ENCODE assay signal across 18 cellular contexts in the genomic region with DNA sequence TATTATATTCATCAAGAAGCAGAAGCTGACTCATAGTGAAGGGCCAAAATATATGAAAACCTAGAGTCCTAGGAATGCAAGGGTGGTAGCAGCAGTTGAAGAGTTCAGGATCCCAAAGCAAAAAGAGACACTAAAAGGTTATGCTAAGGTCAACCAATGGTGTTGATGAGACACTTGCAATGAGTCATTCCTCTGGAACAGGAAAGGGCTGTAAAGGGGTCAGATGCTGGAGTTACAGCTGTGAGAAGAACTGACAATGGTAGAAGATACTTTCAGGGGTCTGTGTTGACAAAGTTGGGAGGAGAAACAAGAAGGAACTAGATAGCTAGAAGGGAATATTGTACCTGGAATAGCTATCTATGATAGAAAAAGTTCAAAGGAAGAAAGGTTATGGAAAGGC. TPM values are rescaled to one million over a fixed set of nuclear protein-coding genes. Genes with fewer than 3 reads are reported as not detected.
DNase-seq lines count a peak whose midpoint lies in the region; ATAC-seq and TF ChIP-seq lines count a peak whose summit lies in the region.
"Had no signal": no experiment of that assay in that cellular context is flagged by ENCODE, and none has a peak within 500 bp of the region (broad histone marks: within the 10 kb centered on the region; RNA-seq: fewer than 3 reads in every experiment).

No MANE protein-coding gene starts in this region.

- 0 out of 2 replicates have a peak, but pooled peaks cover 2% of the 10 kb centered on the region for H3K4me1 ChIP-seq in IMR-90 (ENCODE audit: control insufficient read depth, insufficient read depth, low read length)
- H3K4me1 ChIP-seq: psoas muscle had no signal

- no peaks in the 10 kb centered on the region for H3K9me3 ChIP-seq in IMR-90 (ENCODE audit: control insufficient read depth, insufficient read depth, low read length)
- H3K9me3 ChIP-seq: BLaER1 treated with 17β-estradiol and CSF1 and Interleukin-3, amounts not matched to agents 10 nM and 100 nM; psoas muscle had no signal

- H2AFZ ChIP-seq in IMR-90 (replicated peaks; ENCODE audit: low read length, poor library complexity), result no peak overlapping the region

- no peaks in the 10 kb centered on the region for H3K79me1 ChIP-seq in IMR-90 (ENCODE audit: low read depth in 1 of 2, low read length in 2 of 2)

- CTCF ChIA-PET in IMR-90 (lab: Yijun Ruan, JAX), result no interaction called here

- H2AK5ac ChIP-seq in IMR-90 (ENCODE audit: low read depth, low read length), result no peak overlapping the region

- TF ChIP-seq RAD21 in IMR-90 (IDR thresholded peaks at IDR 0.05; ENCODE audit: low read length), result no peak

- peak; percentile 41 for DNase-seq in Caki2 (ENCODE audit: low read depth)
- peak; percentile 23 for DNase-seq in IMR-90
- DNase-seq in brain microvascular endothelial cell, result peak; percentile 56
- peak; percentile 14 to 56 for DNase-seq in lung microvascular endothelial cell (ENCODE audit: low read depth in 2 of 2)
- no peak for DNase-seq in NCI-H524 (lab: John Stamatoyannopoulos, UW)
- no peak for DNase-seq in NCI-H2196 (lab: John Stamatoyannopoulos, UW; ENCODE audit: unreplicated experiment)
- no peak for DNase-seq in NCI-H2107 (lab: John Stamatoyannopoulos, UW)
- DNase-seq: activated CD4-positive, alpha-beta memory T cell treated with anti-CD3 and anti-CD28 coated beads for 36 hours; anterior cingulate cortex; glutamatergic neuron; NCI-H2029; NCI-H82; psoas muscle; Right ventricle myocardium superior; stimulated activated CD4-positive, alpha-beta T cell treated with anti-CD3 and anti-CD28 coated beads, Interleukin-1b, Interleukin-23, amount 100 ng/mL, for 48 hours; trophoblast cell had no signal

- H3K9me1 ChIP-seq in IMR-90 (ENCODE audit: insufficient read depth, low read length), result no peaks in the 10 kb centered on the region

- no peak overlapping the region for H3K4me3 ChIP-seq in IMR-90 (ENCODE audit: insufficient read depth, low read depth, low read length)
- H3K4me3 ChIP-seq in brain microvascular endothelial cell (ENCODE audit: low read depth, low read length), result no peak overlapping the region
- H3K4me3 ChIP-seq: BLaER1 treated with 17β-estradiol and CSF1 and Interleukin-3, amounts not matched to agents 10 nM and 100 nM; psoas muscle had no signal

- dilution Hi-C loops in IMR-90 (cut with HindIII; ENCODE audit: low sequenced_read_pairs, unreplicated experiment), result no loop called here

- no peak overlapping the region for H4K8ac ChIP-seq in IMR-90 (ENCODE audit: low read depth in 2 of 2, low read length in 2 of 2)

- H2BK20ac ChIP-seq in IMR-90 (ENCODE audit: low read depth, low read length), result no peak overlapping the region

- no peak overlapping the region for H3K27ac ChIP-seq in IMR-90 (ENCODE audit: insufficient read depth, low read length)
- H3K27ac ChIP-seq in brain microvascular endothelial cell, result no peak overlapping the region
- H3K27ac ChIP-seq: BLaER1 treated with 17β-estradiol and CSF1 and Interleukin-3, amounts not matched to agents 10 nM and 100 nM; psoas muscle had no signal

- H3K27me3 ChIP-seq in IMR-90 (ENCODE audit: control insufficient read depth, insufficient read depth, low read length), result no peaks in the 10 kb centered on the region
- no peaks in the 10 kb centered on the region for H3K27me3 ChIP-seq in brain microvascular endothelial cell (replicated peaks)
- H3K27me3 ChIP-seq: BLaER1 treated with 17β-estradiol and CSF1 and Interleukin-3, amounts not matched to agents 10 nM and 100 nM had no signal

- H3K23ac ChIP-seq in IMR-90 (ENCODE audit: low read depth, low read length), result no peak overlapping the region

- H3K9ac ChIP-seq in IMR-90 (ENCODE audit: low read depth, low read length), result no peak overlapping the region
- H3K9ac ChIP-seq: BLaER1 treated with 17β-estradiol and CSF1 and Interleukin-3, amounts not matched to agents 10 nM and 100 nM had no signal

- H4K20me1 ChIP-seq in IMR-90 (ENCODE audit: insufficient read depth, low read length), result no peaks in the 10 kb centered on the region
- H4K20me1 ChIP-seq: BLaER1 treated with 17β-estradiol and CSF1 and Interleukin-3, amounts not matched to agents 10 nM and 100 nM had no signal

- intact Hi-C loops in IMR-90 (cut with micrococcal nuclease), result no loop called here

- H3K18ac ChIP-seq in IMR-90 (ENCODE audit: low read depth, low read length), result no peak overlapping the region

- H2AK9ac ChIP-seq in IMR-90 (replicated peaks; ENCODE audit: low read depth, low read length, poor library complexity), result no peak overlapping the region

- ATAC-seq in IMR-90 (ENCODE audit: low read depth) (peak; percentile 44), HG03175 (IDR thresholded peaks at IDR 0.05; ENCODE audit: unreplicated experiment) (no peak)
- ATAC-seq: psoas muscle had no signal

- TF ChIP-seq CTCF in IMR-90 (conservative IDR thresholded peaks at IDR 0.05; ENCODE audit: low read depth, low read length) (no peak), brain microvascular endothelial cell (IDR thresholded peaks at IDR 0.05; ENCODE audit: low read depth, low read length, missing control alignments) (no peak)

- no peak for TF ChIP-seq POLR2A in IMR-90 (IDR thresholded peaks at IDR 0.05; ENCODE audit: low read depth, low read length)

- no peak overlapping the region for H3K14ac ChIP-seq in IMR-90 (replicated peaks; ENCODE audit: low read depth, low read length)

- H4K5ac ChIP-seq in IMR-90 (ENCODE audit: low read depth, low read length), result no peak overlapping the region

- H4K91ac ChIP-seq in IMR-90 (ENCODE audit: insufficient read depth, low read depth, low read length), result no peak overlapping the region

- H3K36me3 ChIP-seq in IMR-90 (ENCODE audit: control insufficient read depth, insufficient read depth, low read length), result no peaks in the 10 kb centered on the region
- H3K36me3 ChIP-seq in brain microvascular endothelial cell (replicated peaks), result no peaks in the 10 kb centered on the region

- in situ Hi-C loops in Caki2 (cut with HindIII; ENCODE audit: low pct_unique_long_range_greater_than_20kb, low sequenced_read_pairs), result no loop called here
- in situ Hi-C loops in IMR-90 (cut with MboI; ENCODE audit: low sequenced_read_pairs), result no loop called here
- in situ Hi-C loops in brain microvascular endothelial cell (cut with HindIII; ENCODE audit: low pct_ligation_motif_present, low sequenced_read_pairs), result no loop called here

- H3K4me2 ChIP-seq in IMR-90 (ENCODE audit: low read depth, low read length), result no peak overlapping the region

- no peak overlapping the region for H3K4ac ChIP-seq in IMR-90 (ENCODE audit: low read depth, low read length)

- no peak overlapping the region for H2BK5ac ChIP-seq in IMR-90 (ENCODE audit: low read depth, low read length, poor library complexity, severe bottlenecking)

- no peak overlapping the region for H2BK15ac ChIP-seq in IMR-90 (ENCODE audit: low read depth, low read length)

- H3K56ac ChIP-seq in IMR-90 (ENCODE audit: extremely low read depth, insufficient read depth, low read length), result no peak overlapping the region

- H2BK120ac ChIP-seq in IMR-90 (ENCODE audit: low read depth, low read length), result no peak overlapping the region

- no TSS peak for BruUV-seq in IMR-90 (replicated peaks; lab: Mats Ljungman, UMichigan)

- POLR2A ChIA-PET in IMR-90 (lab: Charles Lee; ENCODE audit: unreplicated experiment), result interaction anchor here (0.6 kb wide), 1 partner anchor 17 kb away, joined by 3 read pairs; no protein-coding TSS in a partner anchor

TF ChIP-seq in IMR-90, 13 proteins besides CTCF, POLR2A, EP300 and RAD21:
- TF ChIP-seq, protein P1, sequence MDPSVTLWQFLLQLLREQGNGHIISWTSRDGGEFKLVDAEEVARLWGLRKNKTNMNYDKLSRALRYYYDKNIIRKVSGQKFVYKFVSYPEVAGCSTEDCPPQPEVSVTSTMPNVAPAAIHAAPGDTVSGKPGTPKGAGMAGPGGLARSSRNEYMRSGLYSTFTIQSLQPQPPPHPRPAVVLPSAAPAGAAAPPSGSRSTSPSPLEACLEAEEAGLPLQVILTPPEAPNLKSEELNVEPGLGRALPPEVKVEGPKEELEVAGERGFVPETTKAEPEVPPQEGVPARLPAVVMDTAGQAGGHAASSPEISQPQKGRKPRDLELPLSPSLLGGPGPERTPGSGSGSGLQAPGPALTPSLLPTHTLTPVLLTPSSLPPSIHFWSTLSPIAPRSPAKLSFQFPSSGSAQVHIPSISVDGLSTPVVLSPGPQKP (IDR thresholded peaks at IDR 0.05; ENCODE audit: borderline replicate concordance, low read depth, low read length), result no peak
- TF ChIP-seq SMC3 (IDR thresholded peaks at IDR 0.05; ENCODE audit: low read depth, low read length), result no peak
- TF ChIP-seq NFE2L2 (IDR thresholded peaks at IDR 0.05; ENCODE audit: low read depth, low read length), result no peak

RNA-seq across cellular contexts. Expression of a gene that starts 47.5 kb away (rescaled TPM):
- 3.6 and 5.4 TPM in 2 replicates for total RNA-seq in Caki2 (2014; rRNA removed; shearing (Covaris generic); ENCODE audit: low replicate concordance)
- total RNA-seq in IMR-90 (2012; rRNA removed) (5.6 and 10.0 TPM in 2 replicates), lung microvascular endothelial cell (4.2 and 5.2 TPM in 2 replicates)
- 2.2 and 2.8 TPM in 2 replicates for polyA plus RNA-seq in IMR-90 (2012; rRNA removed)
- polyA plus RNA-seq in IMR-90 (2012; cell fraction: cytosol; rRNA removed), result 0.10 and 0.26 TPM in 2 replicates
- polyA plus RNA-seq in IMR-90 (2012; cell fraction: nucleus; rRNA removed; ENCODE audit: low replicate concordance), result 0.81 and 8.2 TPM in 2 replicates

RNA-seq across cellular contexts. Expression of a gene that starts 47.7 kb away (rescaled TPM):
- 14.2 and 27.2 TPM in 2 replicates for total RNA-seq in Caki2 (2014; rRNA removed; shearing (Covaris generic); ENCODE audit: low replicate concordance)
- 5.9 and 16.7 TPM in 2 replicates for total RNA-seq in IMR-90 (2012; rRNA removed)
- polyA plus RNA-seq in IMR-90 (2012; rRNA removed), result 13.6 and 15.3 TPM in 2 replicates
- 0.65 and 1.0 TPM in 2 replicates for polyA plus RNA-seq in IMR-90 (2012; cell fraction: cytosol; rRNA removed)
- polyA plus RNA-seq in IMR-90 (2012; cell fraction: nucleus; rRNA removed; ENCODE audit: low replicate concordance), result 0.58 and 8.3 TPM in 2 replicates
- 10.7 and 18.8 TPM in 2 replicates for total RNA-seq in lung microvascular endothelial cell

Comparison
In these comparisons a context has a peak if more than half of its experiments do, and no peak if none do; other contexts are left out.
1. DNase-seq: peak in Caki2 (single experiment), IMR-90 (single experiment), brain microvascular endothelial cell (single experiment) and lung microvascular endothelial cell (2 of 2); none in NCI-H524 (0 of 2), NCI-H2196 (single experiment) and NCI-H2107 (single experiment).